In the genomic region with DNA sequence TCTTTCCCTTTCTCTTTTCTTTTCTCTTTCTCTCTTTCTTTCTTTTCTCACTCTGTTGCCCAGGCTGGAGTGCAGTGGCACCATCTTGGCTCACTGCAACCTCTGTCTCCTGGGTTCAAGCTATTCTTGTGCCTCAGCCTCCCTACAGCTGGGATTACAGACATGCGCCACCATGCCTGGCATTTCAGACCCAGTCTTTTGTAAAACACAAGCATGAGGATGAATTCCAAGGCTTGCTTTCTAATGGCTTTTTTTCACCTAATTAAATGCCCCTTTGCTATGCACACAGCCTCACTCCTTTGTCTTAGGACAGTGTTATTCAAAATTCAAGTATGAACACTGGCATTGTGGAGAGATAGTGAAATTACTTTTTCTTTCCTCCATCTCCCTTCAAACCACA, we compare ENCODE assay signal across 1 cellular context.
TF ChIP-seq lines count a peak whose summit lies in the region.

No MANE protein-coding gene starts in this region.

TF ChIP-seq in GM23338, 12 proteins besides CTCF, POLR2A, EP300 and RAD21 (continued from another document):
- TF ChIP-seq ZNF462 (CRISPR knock-in tag; IDR thresholded peaks at IDR 0.05) = no peak
- no peak for TF ChIP-seq JUNB (IDR thresholded peaks at IDR 0.05; ENCODE audit: unreplicated experiment)
- no peak for TF ChIP-seq EZH2 (IDR thresholded peaks at IDR 0.05; ENCODE audit: low read depth, unreplicated experiment)
- TF ChIP-seq REST (IDR thresholded peaks at IDR 0.05; ENCODE audit: unreplicated experiment) = no peak
- TF ChIP-seq ZNF331 (CRISPR knock-in tag; IDR thresholded peaks at IDR 0.05; ENCODE audit: low read depth) = no peak
- no peak for TF ChIP-seq STAT1 (IDR thresholded peaks at IDR 0.05; ENCODE audit: unreplicated experiment)
